17 cellular contexts compared by ENCODE assay signal in the genomic region with DNA sequence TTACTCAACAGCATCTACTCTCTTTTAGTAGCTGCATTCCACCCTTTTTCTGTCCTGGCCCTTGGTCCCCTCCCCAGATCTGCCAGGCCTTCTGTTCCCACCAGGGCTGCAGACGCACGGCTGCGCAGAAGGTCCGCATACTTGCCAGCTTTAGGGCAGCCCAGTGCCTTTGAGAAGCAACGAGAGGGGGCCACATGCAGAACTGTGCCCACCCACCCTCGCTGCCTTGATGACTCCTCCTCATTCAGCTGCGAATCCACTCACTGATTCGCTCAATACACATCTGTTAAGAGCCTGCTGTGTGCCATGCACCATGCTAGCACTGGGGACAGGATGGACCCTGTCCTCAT. TPM values are rescaled to one million over a fixed set of nuclear protein-coding genes. Genes with fewer than 3 reads are reported as not detected.
DNase-seq lines count a peak whose midpoint lies in the region; TF ChIP-seq lines count a peak whose summit lies in the region.
"Had no signal": no experiment of that assay in that cellular context is flagged by ENCODE, and none has a peak within 500 bp of the region (broad histone marks: within the 10 kb centered on the region; RNA-seq: fewer than 3 reads in every experiment).

No MANE protein-coding gene starts in this region.

- H3K27me3 ChIP-seq in layer of hippocampus (ENCODE audit: control insufficient read depth, insufficient read depth, low read length) (no peaks in the 10 kb centered on the region), rectal smooth muscle tissue (ENCODE audit: control insufficient read depth, insufficient read depth, low read length) (no peaks in the 10 kb centered on the region), spleen (replicated peaks in 1 of 7) (peaks cover 0 to 36% (median 0%) of the 10 kb centered on the region in 7 donors)
- H3K27me3 ChIP-seq: Peyer's patch had no signal

- H3K27ac ChIP-seq in caudate nucleus (ENCODE audit: low read depth, low read length), result peak overlapping the region; percentile 13
- peak overlapping the region; percentile 69 for H3K27ac ChIP-seq in layer of hippocampus (ENCODE audit: low read depth, low read length)
- peak overlapping the region; percentile 51 for H3K27ac ChIP-seq in rectal smooth muscle tissue (ENCODE audit: low read depth, low read length)
- H3K27ac ChIP-seq in spleen, result no peak overlapping the region
- H3K27ac ChIP-seq: Peyer's patch had no signal

- no peaks in the 10 kb centered on the region for H3K36me3 ChIP-seq in rectal smooth muscle tissue (ENCODE audit: control insufficient read depth, insufficient read depth, low read length)
- no peaks in the 10 kb centered on the region for H3K36me3 ChIP-seq in spleen
- H3K36me3 ChIP-seq: Peyer's patch had no signal

- TF ChIP-seq POLR2A in spleen (IDR thresholded peaks at IDR 0.05), result no peak

- H3K9me3 ChIP-seq in spleen, result no peaks in the 10 kb centered on the region
- H3K9me3 ChIP-seq: Peyer's patch had no signal

- DNase-seq in ELF-1 (ENCODE audit: low read depth, low spot score), result peak; percentile 63
- no peak for DNase-seq in caudate nucleus (lab: John Stamatoyannopoulos, UW)
- no peak for DNase-seq in activated CD4-positive, alpha-beta T cell treated with anti-CD3 and anti-CD28 coated beads for 48 hours
- no peak for DNase-seq in spleen
- DNase-seq in mesothelial cell of epicardium (ENCODE audit: low spot score in 2 of 2, unreplicated experiment in 2 of 2), result no peak
- DNase-seq: GOT3; MM.1S; NCI-H1092 treated with DMSO at 0.1 percent for 48 hours; NCI-H146; NCI-H2081 treated with DMSO at 0.1 percent for 48 hours; NCI-H510A; NCI-H748 treated with DMSO at 0.1 percent for 48 hours; NK-92 treated with Interleukin-12 subunit alpha and Interleukin-12 subunit beta, amount 100 ng/mL, for 24 hours; Peyer's patch had no signal

- no peak overlapping the region for H3K9ac ChIP-seq in rectal smooth muscle tissue (ENCODE audit: low read length)

- intact Hi-C loops in spleen (cut with DNase I; ENCODE audit: low total_unique reads), result no loop called here

- H3K4me3 Mint-ChIP-seq in mesothelial cell of epicardium, result no peak overlapping the region

- no peaks in the 10 kb centered on the region for H3K9me3 Mint-ChIP-seq in mesothelial cell of epicardium

- H3K4me1 ChIP-seq in rectal smooth muscle tissue (ENCODE audit: control insufficient read depth, insufficient read depth, low read length) (peaks cover 11% of the 10 kb centered on the region), spleen (no peaks in the 10 kb centered on the region)

- no peak overlapping the region for H3K27ac Mint-ChIP-seq in mesothelial cell of epicardium

- TF ChIP-seq CTCF in spleen (IDR thresholded peaks at IDR 0.05 in 8 of 11, conservative IDR thresholded peaks at IDR 0.05 in 3 of 11) (no peak), mesothelial cell of epicardium (IDR thresholded peaks at IDR 0.05; ENCODE audit: unreplicated experiment) (no peak)

- 90 to 96% (median 94%) methylated on average over 4 to 8 of the region's 8 CpGs for WGBS in spleen, 5 donors

- no peaks in the 10 kb centered on the region for H3K36me3 Mint-ChIP-seq in mesothelial cell of epicardium

- H3K27me3 Mint-ChIP-seq in mesothelial cell of epicardium (ENCODE audit: low read depth), result no peaks in the 10 kb centered on the region

- H3K4me1 Mint-ChIP-seq in mesothelial cell of epicardium, result peaks cover 35% of the 10 kb centered on the region

- H3K4me3 ChIP-seq in rectal smooth muscle tissue (ENCODE audit: low read length) (no peak overlapping the region), spleen (no peak overlapping the region)
- H3K4me3 ChIP-seq: Peyer's patch had no signal

RNA-seq across cellular contexts. Expression of gene PRIMA1, which starts 39.2 kb away (rescaled TPM):
- under 1 TPM in 3 of 7 donors, not detected in 4; 0.13 to 0.52 (median 0.22) TPM for total RNA-seq in spleen
- 1 to 10 TPM in 1 of 3 donors, under 1 TPM in 2; 0.09 to 2.0 (median 0.24) TPM for polyA plus RNA-seq in spleen
- 1.5 to 2.3 TPM (median 2.0 TPM) in 3 replicates for total RNA-seq in mesothelial cell of epicardium
- total RNA-seq: LHCN-M2 had no signal

Comparison
In these comparisons a context has a peak if more than half of its experiments do, and no peak if none do; other contexts are left out.
1. H3K27ac ChIP-seq: peak in caudate nucleus (single experiment), layer of hippocampus (single experiment) and rectal smooth muscle tissue (single experiment); none in spleen (0 of 8).